In the genomic region with DNA sequence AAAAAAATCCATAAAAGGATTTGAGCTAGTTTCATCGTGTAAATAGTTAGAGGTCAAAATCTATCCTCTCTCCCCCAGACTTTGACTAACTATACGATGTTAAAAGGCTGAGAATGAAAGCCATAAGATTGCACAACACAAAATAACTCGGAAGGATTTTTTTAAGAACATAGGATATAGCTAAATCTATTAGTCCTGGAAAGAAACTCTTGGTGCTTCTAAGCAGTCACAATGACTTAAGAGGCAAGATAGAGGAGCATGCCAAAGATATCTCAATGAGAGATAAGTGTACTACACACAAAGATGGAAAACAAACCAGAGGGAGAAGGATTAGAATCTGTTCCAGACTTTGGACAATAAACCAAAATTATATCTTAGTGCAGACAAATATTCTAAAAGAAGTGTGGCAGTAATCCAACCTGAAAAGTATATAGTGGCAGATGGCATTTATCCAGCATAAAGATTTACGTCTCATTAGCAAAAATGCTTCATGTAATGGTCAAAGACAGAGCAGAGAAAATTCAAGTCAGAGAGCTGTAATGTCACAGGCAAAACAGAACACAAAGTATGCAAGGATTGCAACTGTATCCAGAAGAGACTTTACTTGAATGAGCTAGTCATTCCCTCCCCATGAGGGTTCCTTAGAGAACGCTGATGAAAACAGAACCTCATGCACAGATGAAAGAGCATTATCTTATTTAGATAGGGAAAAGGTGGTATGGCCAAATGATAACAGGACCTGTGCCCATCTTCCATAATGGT, we compare ENCODE assay signal across 22 cellular contexts. TPM values are rescaled to one million over a fixed set of nuclear protein-coding genes. Genes with fewer than 3 reads are reported as not detected.
A peak's percentile ranks its signal among the peaks of the same experiment; 100 is the strongest.
DNase-seq lines count a peak whose midpoint lies in the region; ATAC-seq and TF ChIP-seq lines count a peak whose summit lies in the region.
"Had no signal": no experiment of that assay in that cellular context is flagged by ENCODE, and none has a peak within 500 bp of the region (broad histone marks: within the 10 kb centered on the region; RNA-seq: fewer than 3 reads in every experiment).

No MANE protein-coding gene starts in this region.

- H3F3A ChIP-seq in GM23248 (ENCODE audit: insufficient read depth): peaks cover 69% of the 10 kb centered on the region

- H3K9ac ChIP-seq in GM23248 (no peak overlapping the region), trophoblast cell (ENCODE audit: low read length) (no peak overlapping the region)
- H3K9ac ChIP-seq: parathyroid adenoma had no signal

- no peak overlapping the region for H3K18ac ChIP-seq in trophoblast cell (ENCODE audit: low read length)

- H3K4ac ChIP-seq in trophoblast cell (ENCODE audit: low read depth, low read length): no peak overlapping the region

- H3K4me3 ChIP-seq in GM23248: no peak overlapping the region
- H3K4me3 ChIP-seq in RWPE2 (ENCODE audit: severe bottlenecking): no peak overlapping the region
- no peak overlapping the region for H3K4me3 ChIP-seq in trophoblast cell (ENCODE audit: low read depth, low read length)
- H3K4me3 ChIP-seq: ascending aorta had no signal

- no peak overlapping the region for H2AK5ac ChIP-seq in trophoblast cell (ENCODE audit: low read length)

- H2AFZ ChIP-seq in GM23248 (no peak overlapping the region), trophoblast cell (ENCODE audit: insufficient read depth, low read length, poor library complexity) (no peak overlapping the region)
- H2AFZ ChIP-seq: parathyroid adenoma had no signal

- H3K79me1 ChIP-seq in trophoblast cell (ENCODE audit: low read length): no peaks in the 10 kb centered on the region

- no peaks in the 10 kb centered on the region for H3K9me2 ChIP-seq in GM23248 (ENCODE audit: insufficient read depth)

- no peak overlapping the region for H4K91ac ChIP-seq in trophoblast cell (ENCODE audit: low read depth, low read length)

- H3K14ac ChIP-seq in trophoblast cell (ENCODE audit: low read length): no peak overlapping the region

- H2BK12ac ChIP-seq in trophoblast cell (ENCODE audit: low read length): no peak overlapping the region

- no peaks in the 10 kb centered on the region for H3K36me3 ChIP-seq in GM23248 (ENCODE audit: low read depth)
- no peaks in the 10 kb centered on the region for H3K36me3 ChIP-seq in RWPE2 (ENCODE audit: low read depth)
- no peaks in the 10 kb centered on the region for H3K36me3 ChIP-seq in trophoblast cell (ENCODE audit: control insufficient read depth in 1 of 2, insufficient read depth in 2 of 2, low read length in 2 of 2)
- H3K36me3 ChIP-seq: ascending aorta had no signal

- no peak overlapping the region for H4K12ac ChIP-seq in trophoblast cell (ENCODE audit: low read depth, low read length)

- H3K23ac ChIP-seq in trophoblast cell (ENCODE audit: low read length): no peak overlapping the region

- H3K4me2 ChIP-seq in GM23248 (ENCODE audit: unreplicated experiment) (peak overlapping the region; percentile 69), trophoblast cell (ENCODE audit: low read length) (no peak overlapping the region)

- WGBS in GM23248 (ENCODE audit: low coverage in 1 of 2, low lambda C conversion rate in 2 of 2, missing lambda C conversion rate in 2 of 2), 2 experiments: 63 to 67% methylated on average over 5 of the region's 5 CpGs
- no CpG with 5 or more reads among the region's 5 CpGs for WGBS in trophoblast cell (ENCODE audit: extremely low coverage, insufficient coverage, insufficient read length)

- H3K27me3 ChIP-seq in GM23248 (replicated peaks; ENCODE audit: insufficient read depth) (no peaks in the 10 kb centered on the region), RWPE2 (ENCODE audit: insufficient read depth, poor library complexity, severe bottlenecking) (no peaks in the 10 kb centered on the region), trophoblast cell (ENCODE audit: insufficient read depth, low read length) (no peaks in the 10 kb centered on the region)
- H3K27me3 ChIP-seq: ascending aorta had no signal

- H3K9me3 ChIP-seq in GM23248 (ENCODE audit: low read depth): no peaks in the 10 kb centered on the region
- H3K9me3 ChIP-seq in RWPE2 (ENCODE audit: severe bottlenecking): no peaks in the 10 kb centered on the region
- no peaks in the 10 kb centered on the region for H3K9me3 ChIP-seq in trophoblast cell (ENCODE audit: insufficient read depth, low read depth, low read length)
- H3K9me3 ChIP-seq: ascending aorta had no signal

- H3K79me2 ChIP-seq in GM23248 (ENCODE audit: insufficient read depth) (no peaks in the 10 kb centered on the region), trophoblast cell (ENCODE audit: control insufficient read depth, insufficient read depth, low read length, poor library complexity) (no peaks in the 10 kb centered on the region)
- H3K79me2 ChIP-seq: parathyroid adenoma had no signal

- no peak overlapping the region for H2BK120ac ChIP-seq in trophoblast cell (ENCODE audit: insufficient read depth, low read length, poor library complexity)

- in situ Hi-C loops in GM23248 (cut with MboI): no loop called here

- H3K4me1 ChIP-seq in GM23248 (ENCODE audit: insufficient read depth) (peaks cover 61% of the 10 kb centered on the region), RWPE2 (ENCODE audit: insufficient read depth, poor library complexity, severe bottlenecking) (peaks cover 36% of the 10 kb centered on the region), trophoblast cell (ENCODE audit: control insufficient read depth in 1 of 2, insufficient read depth in 2 of 2, low read length in 2 of 2) (peaks cover 0 to 9% of the 10 kb centered on the region in 2 experiments)
- H3K4me1 ChIP-seq: ascending aorta, parathyroid adenoma had no signal

- H3K27ac ChIP-seq in GM23248 (peak overlapping the region; percentile 85), RWPE2 (ENCODE audit: poor library complexity, severe bottlenecking) (peak overlapping the region; percentile 94), trophoblast cell (ENCODE audit: low read depth, low read length) (peak overlapping the region; percentile 16)
- H3K27ac ChIP-seq: ascending aorta, parathyroid adenoma had no signal

- TF ChIP-seq CTCF in RWPE2 (IDR thresholded peaks at IDR 0.05; ENCODE audit: poor library complexity, severe bottlenecking): no peak

- ATAC-seq in RWPE2 (ENCODE audit: low read depth): no peak
- no peak for ATAC-seq in HG02642 (IDR thresholded peaks at IDR 0.05; ENCODE audit: poor library complexity, unreplicated experiment)
- ATAC-seq: CD8-positive, alpha-beta T cell; esophagus mucosa; natural killer cell treated with Interleukin-12 subunit alpha and Interleukin-12 subunit beta and Interleukin-15 and Interleukin-18, amount 100 ng/mL, for 72 hours; PC-3 had no signal

- H4K20me1 ChIP-seq in GM23248 (ENCODE audit: insufficient read depth): no peaks in the 10 kb centered on the region

- no peak overlapping the region for H4K8ac ChIP-seq in trophoblast cell (ENCODE audit: low read depth, low read length)

- DNase-seq in GM23248 (peak; percentile 39), RWPE2 (ENCODE audit: low spot score) (no peak), fibroblast of peridontal ligament (ENCODE audit: extremely low read depth) (peak; percentile 45), trophoblast cell (peak; percentile 49 to 90), DMS53 (lab: John Stamatoyannopoulos, UW) (no peak)
- no peak for DNase-seq in activated CD4-positive, alpha-beta T cell treated with anti-CD3 and anti-CD28 coated beads, Interleukin-2, amount 50 U/mL, for 48 hours
- DNase-seq: activated naive CD4-positive, alpha-beta T cell treated with anti-CD3 and anti-CD28 coated beads, Interleukin-2, amount 50 U/mL, for 16 hours; CD8-positive, alpha-beta T cell; cerebellar nuclear complex; DMS153; effector memory CD4-positive, alpha-beta T cell; Karpas-422; NCI-H187; PC-3; SIG-M5; substantia nigra; T-helper 1 cell had no signal

- H2BK5ac ChIP-seq in trophoblast cell (ENCODE audit: low read depth, low read length, poor library complexity): no peak overlapping the region

RNA-seq across cellular contexts. Expression of gene EVA1A, which starts 28.8 kb away (rescaled TPM):
- total RNA-seq in GM23248 (2014; rRNA removed; shearing (Covaris generic)): 95.6 and 126 TPM in 2 replicates
- 145 and 149 TPM in 2 replicates for polyA plus RNA-seq in GM23248 (2016; fragmentation: Nextera tagmentation; extraction: Ambion mirVana)
- polyA plus RNA-seq in trophoblast cell (2013): 20.1 and 20.6 TPM in 2 replicates
- total RNA-seq: ascending aorta; CD8-positive, alpha-beta T cell; natural killer cell treated with Interleukin-12 subunit alpha and Interleukin-12 subunit beta and Interleukin-15 and Interleukin-18, amount 100 ng/mL, for 72 hours had no signal

RNA-seq across cellular contexts. Expression of gene MRPL19, which starts 57.1 kb away (rescaled TPM):
- total RNA-seq in GM23248 (2014; rRNA removed; shearing (Covaris generic)): 48.7 and 52.2 TPM in 2 replicates
- polyA plus RNA-seq in GM23248 (2016; fragmentation: Nextera tagmentation; extraction: Ambion mirVana): 55.2 and 57.1 TPM in 2 replicates
- polyA plus RNA-seq in trophoblast cell (2013): 28.0 and 30.2 TPM in 2 replicates

Comparison
In these comparisons a context has a peak if more than half of its experiments do, and no peak if none do; other contexts are left out.
1. DNase-seq: peak in GM23248 (single experiment), fibroblast of peridontal ligament (single experiment) and trophoblast cell (2 of 2); none in RWPE2 (single experiment), activated CD4-positive, alpha-beta T cell treated with anti-CD3 and anti-CD28 coated beads, Interleukin-2, amount 50 U/mL, for 48 hours (0 of 2) and DMS53 (single experiment).
2. H3K27ac ChIP-seq: peak in every context shown above with its lines; median percentile 94 in RWPE2; 85 in GM23248; 16 in trophoblast cell.